ENCODE assay signal across 8 cellular contexts in the genomic region with DNA sequence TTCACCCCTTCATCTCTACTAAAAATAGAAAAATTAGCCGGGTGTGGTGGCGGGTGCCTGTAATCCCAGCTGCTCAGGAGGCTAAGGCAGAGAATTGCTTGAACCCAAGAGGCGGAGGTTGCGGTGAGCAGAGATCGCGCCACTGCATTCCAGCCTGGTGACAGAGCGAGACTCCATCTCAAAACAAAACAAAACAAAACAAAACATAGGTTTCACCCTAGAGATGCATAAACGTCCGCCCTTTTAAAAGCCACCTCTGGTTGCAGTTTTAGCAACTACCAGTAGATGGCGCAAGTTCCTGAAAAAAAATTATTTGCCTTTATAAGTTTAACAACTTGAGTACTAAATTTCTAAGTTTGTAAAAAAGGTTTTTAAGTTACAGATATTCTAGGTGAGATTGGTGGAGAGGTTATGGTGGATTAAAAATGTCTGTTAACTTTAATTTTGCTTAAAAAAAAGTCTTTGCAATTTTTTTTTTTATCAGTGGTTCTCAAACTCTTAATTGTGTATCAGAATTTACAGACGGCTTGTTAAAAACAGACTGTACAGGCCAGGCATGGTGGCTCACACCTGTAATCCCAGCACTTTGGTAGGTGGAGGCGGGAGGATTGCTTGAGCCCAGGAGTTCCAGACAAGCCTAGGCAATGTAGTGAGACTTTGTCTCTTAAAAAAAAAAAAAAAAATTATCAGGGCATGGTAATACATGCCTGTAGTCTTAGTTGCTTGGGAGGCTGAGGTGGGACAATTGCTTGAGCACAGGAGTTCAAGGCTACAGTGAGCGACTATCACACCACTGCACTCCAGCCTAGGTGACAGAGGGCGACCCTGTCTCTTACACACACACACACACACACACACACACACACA. TPM values are rescaled to one million over a fixed set of nuclear protein-coding genes. Genes with fewer than 3 reads are reported as not detected.
DNase-seq lines count a peak whose midpoint lies in the region; ATAC-seq and TF ChIP-seq lines count a peak whose summit lies in the region.

No MANE protein-coding gene starts in this region.

- H3K4me1 ChIP-seq in KMS-11 (ENCODE audit: low read depth, poor library complexity, severe bottlenecking): no peaks in the 10 kb centered on the region

- H3K9me3 Mint-ChIP-seq in brain: peaks cover 0 to 3% (median 0%) of the 10 kb centered on the region in 5 experiments
- no peaks in the 10 kb centered on the region for H3K9me3 Mint-ChIP-seq in stimulated activated effector memory CD8-positive, alpha-beta T cell treated with anti-CD3 and anti-CD28 coated beads, Interleukin-12 subunit alpha, Interleukin-12 subunit beta, amount 100 ng/mL, for 72 hours

- H3K36me3 ChIP-seq in KMS-11 (ENCODE audit: insufficient read depth) (no peaks in the 10 kb centered on the region), kidney epithelial cell (ENCODE audit: control insufficient read depth, insufficient read depth, low read length) (no peaks in the 10 kb centered on the region)

- no peak overlapping the region for H3K27ac ChIP-seq in KMS-11

- H2AFZ ChIP-seq in KMS-11 (ENCODE audit: low read depth): no peak overlapping the region

- peak; percentile 80 for ATAC-seq in stimulated activated effector memory CD8-positive, alpha-beta T cell treated with anti-CD3 and anti-CD28 coated beads, Interleukin-12 subunit alpha, Interleukin-12 subunit beta, amount 100 ng/mL, for 72 hours
- ATAC-seq in HG02610 (IDR thresholded peaks at IDR 0.05; ENCODE audit: unreplicated experiment): no peak

- peaks cover 4% of the 10 kb centered on the region; the same call in 1 of the 2 replicates for H3K79me2 ChIP-seq in KMS-11 (ENCODE audit: insufficient read depth, low read depth)

- DNase-seq in NCI-H748 (lab: John Stamatoyannopoulos, UW; ENCODE audit: unreplicated experiment): peak; percentile 14
- DNase-seq in NCI-H748 treated with DMSO at 0.1 percent for 48 hours (lab: John Stamatoyannopoulos, UW): no peak
- peak in 4 of 5 donors; percentile 28 to 65 (median 37) for DNase-seq in T-helper 1 cell
- peak; percentile 2 for DNase-seq in kidney epithelial cell (ENCODE audit: low read depth)
- peak; percentile 35 to 64 for DNase-seq in stimulated activated effector memory CD8-positive, alpha-beta T cell treated with anti-CD3 and anti-CD28 coated beads, Interleukin-12 subunit alpha, Interleukin-12 subunit beta, amount 100 ng/mL, for 72 hours (ENCODE audit: low spot score in 2 of 2)

- H4K20me1 ChIP-seq in KMS-11 (ENCODE audit: insufficient read depth): no peaks in the 10 kb centered on the region

- H3K9ac ChIP-seq in KMS-11: no peak overlapping the region

- H3K27me3 ChIP-seq in KMS-11 (ENCODE audit: insufficient read depth, low read depth) (no peaks in the 10 kb centered on the region), kidney epithelial cell (ENCODE audit: control insufficient read depth, insufficient read depth, low read length) (no peaks in the 10 kb centered on the region)

- TF ChIP-seq CTCF in KMS-11 (conservative IDR thresholded peaks at IDR 0.05; ENCODE audit: low read depth, low read length): peak; percentile 79
- peak; percentile 75 to 88 for TF ChIP-seq CTCF in brain (conservative IDR thresholded peaks at IDR 0.05)
- peak; percentile 70 for TF ChIP-seq CTCF in kidney epithelial cell (IDR thresholded peaks at IDR 0.05; ENCODE audit: insufficient read depth, low read length, poor library complexity, severe bottlenecking)

- peak overlapping the region in 2 of 5 experiments; percentile 6 to 21 for H3K27ac Mint-ChIP-seq in brain
- peak overlapping the region; percentile 92 for H3K27ac Mint-ChIP-seq in stimulated activated effector memory CD8-positive, alpha-beta T cell treated with anti-CD3 and anti-CD28 coated beads, Interleukin-12 subunit alpha, Interleukin-12 subunit beta, amount 100 ng/mL, for 72 hours

- peaks cover 5% of the 10 kb centered on the region for H3K4me1 Mint-ChIP-seq in brain
- peaks cover 33% of the 10 kb centered on the region for H3K4me1 Mint-ChIP-seq in stimulated activated effector memory CD8-positive, alpha-beta T cell treated with anti-CD3 and anti-CD28 coated beads, Interleukin-12 subunit alpha, Interleukin-12 subunit beta, amount 100 ng/mL, for 72 hours

- H3K36me3 Mint-ChIP-seq in brain: peaks cover 67% of the 10 kb centered on the region
- peaks cover 24% of the 10 kb centered on the region for H3K36me3 Mint-ChIP-seq in stimulated activated effector memory CD8-positive, alpha-beta T cell treated with anti-CD3 and anti-CD28 coated beads, Interleukin-12 subunit alpha, Interleukin-12 subunit beta, amount 100 ng/mL, for 72 hours

- H3K4me3 Mint-ChIP-seq in brain: no peak overlapping the region
- H3K4me3 Mint-ChIP-seq in stimulated activated effector memory CD8-positive, alpha-beta T cell treated with anti-CD3 and anti-CD28 coated beads, Interleukin-12 subunit alpha, Interleukin-12 subunit beta, amount 100 ng/mL, for 72 hours: peak overlapping the region; percentile 26

- H3K4me3 ChIP-seq in KMS-11 (IDR thresholded peaks at IDR 0.05; ENCODE audit: insufficient read depth, low read depth, low read length): no peak overlapping the region
- no peak overlapping the region for H3K4me3 ChIP-seq in kidney epithelial cell (ENCODE audit: low read depth, low read length)

- no peaks in the 10 kb centered on the region for H3K27me3 Mint-ChIP-seq in brain

- no peak overlapping the region for H3K4me2 ChIP-seq in KMS-11

RNA-seq across cellular contexts. Expression of a gene that starts 42.1 kb away (rescaled TPM):
- 2.8 TPM for polyA plus RNA-seq in brain (ENCODE audit: insufficient read depth, low read depth, low replicate concordance)
- total RNA-seq in kidney epithelial cell: 10.1 and 13.7 TPM in 2 replicates
